Comparison of ENCODE assay signal across 27 cellular contexts in the genomic region with DNA sequence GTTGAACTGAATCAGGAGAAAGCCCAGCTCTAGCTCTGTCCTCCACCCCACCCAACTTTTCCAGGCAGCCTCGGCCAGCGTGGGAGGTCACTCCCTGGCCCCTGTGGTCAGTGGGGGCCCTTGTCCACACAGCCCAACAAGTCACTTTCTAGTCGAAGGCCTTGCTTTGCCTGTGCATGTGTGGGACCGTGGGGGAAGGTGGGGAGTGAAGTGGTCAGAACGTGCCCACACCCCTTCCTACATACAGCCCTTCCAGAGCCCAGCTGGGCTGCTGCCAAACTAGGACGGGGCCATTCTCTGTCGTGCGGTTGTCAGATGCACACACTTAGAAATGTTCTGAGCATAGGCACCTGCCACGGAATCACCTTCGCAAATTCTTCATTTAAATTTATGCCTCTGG.
"Had no signal": no experiment of that assay in that cellular context is flagged by ENCODE, and none has a peak within 500 bp of the region (broad histone marks: within the 10 kb centered on the region; RNA-seq: fewer than 3 reads in every experiment).

No MANE protein-coding gene starts in this region.

- FAIRE-seq: pancreas, small intestine had no signal

- ATAC-seq: naive thymus-derived CD4-positive, alpha-beta T cell; natural killer cell; pancreas; right lobe of liver; stimulated activated effector memory CD8-positive, alpha-beta T cell treated with anti-CD3 and anti-CD28 coated beads, Interleukin-12 subunit alpha, Interleukin-12 subunit beta, amount 100 ng/mL, for 72 hours; stimulated activated naive B cell treated with anti-CD40 and anti-IgM and Interleukin-4, amounts not matched to agents 10 μg/mL and 1 μg/mL and 100 μg/mL, for 72 hours; upper lobe of right lung had no signal

- H3K4me3 Mint-ChIP-seq: natural killer cell; nephron; neural progenitor cell; stimulated activated effector memory CD8-positive, alpha-beta T cell treated with anti-CD3 and anti-CD28 coated beads, Interleukin-12 subunit alpha, Interleukin-12 subunit beta, amount 100 ng/mL, for 72 hours; stimulated activated naive B cell treated with anti-CD40 and anti-IgM and Interleukin-4, amounts not matched to agents 10 μg/mL and 1 μg/mL and 100 μg/mL, for 72 hours; stimulated activated naive CD8-positive, alpha-beta T cell treated with anti-CD3 and anti-CD28 coated beads, Interleukin-15, Interleukin-2, amounts not matched to agents 100 ng/mL and 50 ng/mL, for 24 hours; type B pancreatic cell had no signal

- H3K27me3 ChIP-seq: neural progenitor cell, neutrophil, pancreas, right atrium auricular region, right lobe of liver, sigmoid colon, stomach, testis, transverse colon, upper lobe of right lung, uterus had no signal

- H3K9me3 ChIP-seq: neutrophil, pancreas, prostate gland, right atrium auricular region, right lobe of liver, sigmoid colon, stomach, testis, tibial artery, transverse colon, upper lobe of right lung, uterus had no signal

- H3K27ac ChIP-seq: neural progenitor cell, neutrophil, pancreas, prostate gland, right atrium auricular region, right lobe of liver, stomach, tibial artery, transverse colon, upper lobe of right lung had no signal

- H3K36me3 ChIP-seq: neural progenitor cell, pancreas, prostate gland, right atrium auricular region, right lobe of liver, sigmoid colon, transverse colon, uterus had no signal

- DNase-seq: naive thymus-derived CD4-positive, alpha-beta T cell; natural killer cell; retina; right lobe of liver; sigmoid colon; small intestine; stimulated activated CD4-positive, alpha-beta T cell treated with anti-CD3 and anti-CD28 coated beads, Interleukin-15, amount 100 ng/mL, for 24 hours; stimulated activated CD4-positive, alpha-beta T cell treated with anti-CD3 and anti-CD28 coated beads, Interleukin-2, amount 100 ng/mL, for 24 hours; stimulated activated CD4-positive, alpha-beta T cell treated with anti-CD3 and anti-CD28 coated beads, Interleukin-2, amount 100 ng/mL, for 48 hours; stimulated activated CD4-positive, alpha-beta T cell treated with anti-CD3 and anti-CD28 coated beads, Interleukin-4, amount 100 ng/mL, for 24 hours; stimulated activated naive B cell treated with anti-CD40 and anti-IgM and Interleukin-4, amounts not matched to agents 10 μg/mL and 1 μg/mL and 100 μg/mL, for 72 hours; stimulated activated naive CD4-positive, alpha-beta T cell treated with Interleukin-2 at 50 U/mL for 16 hours; stomach; tibial artery; transverse colon; upper lobe of right lung had no signal

- H3K9me3 Mint-ChIP-seq: naive thymus-derived CD4-positive, alpha-beta T cell; natural killer cell; nephron; neural progenitor cell; stimulated activated effector memory CD8-positive, alpha-beta T cell treated with anti-CD3 and anti-CD28 coated beads, Interleukin-12 subunit alpha, Interleukin-12 subunit beta, amount 100 ng/mL, for 72 hours; stimulated activated naive B cell treated with anti-CD40 and anti-IgM and Interleukin-4, amounts not matched to agents 10 μg/mL and 1 μg/mL and 100 μg/mL, for 72 hours; stimulated activated naive CD8-positive, alpha-beta T cell treated with anti-CD3 and anti-CD28 coated beads, Interleukin-15, Interleukin-2, amounts not matched to agents 100 ng/mL and 50 ng/mL, for 24 hours; type B pancreatic cell had no signal

- H3K4me1 ChIP-seq: neural progenitor cell, pancreas, prostate gland, right atrium auricular region, right lobe of liver, transverse colon, upper lobe of right lung, uterus had no signal

- H3K27me3 Mint-ChIP-seq: naive thymus-derived CD4-positive, alpha-beta T cell; stimulated activated naive B cell treated with anti-CD40 and anti-IgM and Interleukin-4, amounts not matched to agents 10 μg/mL and 1 μg/mL and 100 μg/mL, for 72 hours; stimulated activated naive CD8-positive, alpha-beta T cell treated with anti-CD3 and anti-CD28 coated beads, Interleukin-15, Interleukin-2, amounts not matched to agents 100 ng/mL and 50 ng/mL, for 24 hours; type B pancreatic cell had no signal

- H2AFZ ChIP-seq: neural progenitor cell had no signal

- H3K36me3 Mint-ChIP-seq: natural killer cell, type B pancreatic cell had no signal

- H3K9ac ChIP-seq: neural progenitor cell had no signal

- H3K27ac Mint-ChIP-seq: natural killer cell; stimulated activated naive B cell treated with anti-CD40 and anti-IgM and Interleukin-4, amounts not matched to agents 10 μg/mL and 1 μg/mL and 100 μg/mL, for 72 hours; stimulated activated naive CD8-positive, alpha-beta T cell treated with anti-CD3 and anti-CD28 coated beads, Interleukin-15, Interleukin-2, amounts not matched to agents 100 ng/mL and 50 ng/mL, for 24 hours; type B pancreatic cell had no signal

- H3K4me3 ChIP-seq: neural progenitor cell, pancreas, prostate gland, right atrium auricular region, right lobe of liver, sigmoid colon, stomach, testis, tibial artery, transverse colon, upper lobe of right lung had no signal

- H3K4me2 ChIP-seq: neural progenitor cell had no signal
